1 cellular context compared by ENCODE assay signal in genomic region chr16:55482056-55482455, GRCh38.
TF ChIP-seq lines count a peak whose summit lies in the region.

No MANE protein-coding gene starts in this region.

TF ChIP-seq in IMR-90, 13 proteins besides CTCF, POLR2A, EP300 and RAD21:
- TF ChIP-seq CEBPB (IDR thresholded peaks at IDR 0.05; ENCODE audit: low read depth, low read length): no peak
- no peak for TF ChIP-seq CHD1 (IDR thresholded peaks at IDR 0.05; ENCODE audit: low read depth, low read length)
- peak; percentile 48; the same call in 1 of the 2 replicates for TF ChIP-seq FOS (IDR thresholded peaks at IDR 0.05; ENCODE audit: low read depth, low read length)
- no peak for TF ChIP-seq RCOR1 (IDR thresholded peaks at IDR 0.05; ENCODE audit: insufficient replicate concordance, low read length)
- no peak for TF ChIP-seq MXI1 (IDR thresholded peaks at IDR 0.05; ENCODE audit: borderline replicate concordance, low read depth, low read length)
- no peak for TF ChIP-seq BHLHE40 (IDR thresholded peaks at IDR 0.05; ENCODE audit: low read depth, low read length)
- TF ChIP-seq MAFK (IDR thresholded peaks at IDR 0.05; ENCODE audit: low read depth, low read length): peak; percentile 15; the same call in 1 of the 2 replicates
- TF ChIP-seq SMC3 (IDR thresholded peaks at IDR 0.05; ENCODE audit: low read depth, low read length): no peak
- TF ChIP-seq NFE2L2 (IDR thresholded peaks at IDR 0.05; ENCODE audit: low read depth, low read length): no peak
- TF ChIP-seq MAZ (IDR thresholded peaks at IDR 0.05; ENCODE audit: borderline replicate concordance, low read depth, low read length): no peak
- no peak for TF ChIP-seq ELK1 (IDR thresholded peaks at IDR 0.05; ENCODE audit: borderline replicate concordance, low read depth, low read length)
- TF ChIP-seq RFX5 (IDR thresholded peaks at IDR 0.05; ENCODE audit: low read depth, low read length): no peak
- TF ChIP-seq USF2 (IDR thresholded peaks at IDR 0.05; ENCODE audit: low read depth, low read length): no peak
